ENCODE assay signal across 17 cellular contexts in genomic region chr13:112760440-112760839, GRCh38.
DNase-seq lines count a peak whose midpoint lies in the region; ATAC-seq lines count a peak whose summit lies in the region.
"Had no signal": no experiment of that assay in that cellular context is flagged by ENCODE, and none has a peak within 500 bp of the region (broad histone marks: within the 10 kb centered on the region; RNA-seq: fewer than 3 reads in every experiment).

No MANE protein-coding gene starts in this region.

- no peak overlapping the region for H3K14ac ChIP-seq in mesenchymal stem cell (ENCODE audit: low read length in 2 of 2)

- H3K27ac ChIP-seq in epithelial cell of prostate (no peak overlapping the region), mesenchymal stem cell (ENCODE audit: low read length, poor library complexity, severe bottlenecking) (no peak overlapping the region)
- H3K27ac ChIP-seq: spleen had no signal

- H2BK5ac ChIP-seq in mesenchymal stem cell (ENCODE audit: low read depth, low read length, poor library complexity, severe bottlenecking): no peak overlapping the region

- DNase-seq in AG08396 (ENCODE audit: low spot score) (peak; percentile 61), NCI-H69 (lab: John Stamatoyannopoulos, UW) (peak; percentile 44), epithelial cell of prostate (ENCODE audit: low read depth, low spot score) (peak; percentile 3), mesenchymal stem cell (no peak), hippocampal formation (lab: John Stamatoyannopoulos, UW) (no peak)
- no peak for DNase-seq in stimulated activated CD4-positive, alpha-beta T cell treated with anti-CD3 and anti-CD28 coated beads, Interleukin-1b, Interleukin-23, amount 100 ng/mL, for 48 hours
- DNase-seq: CD4-positive, CD25-positive, alpha-beta regulatory T cell; DMS 273 treated with DMSO at 0.1 percent for 48 hours; left ventricle myocardium superior; NCI-H524; stimulated activated CD4-positive, alpha-beta T cell treated with anti-CD3 and anti-CD28 coated beads, Interleukin-4, amount 100 ng/mL, for 4 hours; T1000 had no signal

- no peaks in the 10 kb centered on the region for H3K9me3 ChIP-seq in mesenchymal stem cell (ENCODE audit: control insufficient read depth, low read length)

- H3K27me3 ChIP-seq in mesenchymal stem cell (ENCODE audit: control insufficient read depth in 1 of 2, insufficient read depth in 1 of 2, low read length in 2 of 2): no peaks in the 10 kb centered on the region
- H3K27me3 ChIP-seq: spleen had no signal

- H4K91ac ChIP-seq in mesenchymal stem cell (ENCODE audit: low read length): no peak overlapping the region

- no peak overlapping the region for H3K18ac ChIP-seq in mesenchymal stem cell (ENCODE audit: low read depth in 1 of 2, low read length in 2 of 2)

- no peak overlapping the region for H2AFZ ChIP-seq in mesenchymal stem cell (ENCODE audit: low read depth, low read length)

- H3K79me1 ChIP-seq in mesenchymal stem cell (replicated peaks; ENCODE audit: low read length, poor library complexity, severe bottlenecking): peaks cover 37% of the 10 kb centered on the region

- peaks cover 24% of the 10 kb centered on the region for H3K4me1 ChIP-seq in mesenchymal stem cell (ENCODE audit: control insufficient read depth, insufficient read depth, low read depth, low read length)

- H3K9ac ChIP-seq in mesenchymal stem cell (ENCODE audit: low read length): peak overlapping the region; percentile 75

- H3K4ac ChIP-seq in mesenchymal stem cell (ENCODE audit: low read depth in 1 of 2, low read length in 2 of 2): no peak overlapping the region

- no peak overlapping the region for H3K4me2 ChIP-seq in mesenchymal stem cell (ENCODE audit: low read length, poor library complexity, severe bottlenecking)

- H4K8ac ChIP-seq in mesenchymal stem cell (ENCODE audit: low read length): no peak overlapping the region

- H2BK120ac ChIP-seq in mesenchymal stem cell (ENCODE audit: low read depth, low read length): no peak overlapping the region

- H3K36me3 ChIP-seq in mesenchymal stem cell (ENCODE audit: control insufficient read depth in 1 of 2, insufficient read depth in 2 of 2, low read depth in 1 of 2, low read length in 2 of 2): peaks cover 0 to 13% of the 10 kb centered on the region in 2 experiments

- no peak for ATAC-seq in HG02981 (IDR thresholded peaks at IDR 0.05; ENCODE audit: unreplicated experiment)
- ATAC-seq in HG02798 (IDR thresholded peaks at IDR 0.05; ENCODE audit: poor library complexity, unreplicated experiment): no peak
- ATAC-seq: activated CD4-positive, CD25-positive, alpha-beta regulatory T cell treated with anti-CD3 and anti-CD28 coated beads, Interleukin-2, amount 50 U/mL, for 24 hours; HepG2; left ventricle myocardium superior had no signal

- WGBS in mesenchymal stem cell: no CpG with 5 or more reads among the region's 3 CpGs

- H2BK12ac ChIP-seq in mesenchymal stem cell (ENCODE audit: low read length in 2 of 2): no peak overlapping the region

- H3K23ac ChIP-seq in mesenchymal stem cell (ENCODE audit: low read length in 2 of 2): no peak overlapping the region

- no peak overlapping the region for H2BK15ac ChIP-seq in mesenchymal stem cell (ENCODE audit: low read depth, poor library complexity, severe bottlenecking)

- peak overlapping the region in 1 of 2 experiments; percentile 77 for H3K4me3 ChIP-seq in mesenchymal stem cell (ENCODE audit: insufficient read depth in 1 of 2, low read depth in 1 of 2, low read length in 2 of 2)

- H2AK5ac ChIP-seq in mesenchymal stem cell (ENCODE audit: low read length, severe bottlenecking): no peak overlapping the region

Comparison
In these comparisons a context has a peak if more than half of its experiments do, and no peak if none do; other contexts are left out.
1. DNase-seq: peak in AG08396 (single experiment), NCI-H69 (single experiment) and epithelial cell of prostate (single experiment); none in mesenchymal stem cell (single experiment), hippocampal formation (0 of 2) and stimulated activated CD4-positive, alpha-beta T cell treated with anti-CD3 and anti-CD28 coated beads, Interleukin-1b, Interleukin-23, amount 100 ng/mL, for 48 hours (single experiment).